ENCODE assay signal across 1 cellular context in genomic region chr9:138010274-138010800, GRCh38.
TF ChIP-seq lines count a peak whose summit lies in the region.

No MANE protein-coding gene starts in this region.

TF ChIP-seq in GM23338, 12 proteins besides CTCF, POLR2A, EP300 and RAD21 (continued from another document):
- TF ChIP-seq, protein P1, sequence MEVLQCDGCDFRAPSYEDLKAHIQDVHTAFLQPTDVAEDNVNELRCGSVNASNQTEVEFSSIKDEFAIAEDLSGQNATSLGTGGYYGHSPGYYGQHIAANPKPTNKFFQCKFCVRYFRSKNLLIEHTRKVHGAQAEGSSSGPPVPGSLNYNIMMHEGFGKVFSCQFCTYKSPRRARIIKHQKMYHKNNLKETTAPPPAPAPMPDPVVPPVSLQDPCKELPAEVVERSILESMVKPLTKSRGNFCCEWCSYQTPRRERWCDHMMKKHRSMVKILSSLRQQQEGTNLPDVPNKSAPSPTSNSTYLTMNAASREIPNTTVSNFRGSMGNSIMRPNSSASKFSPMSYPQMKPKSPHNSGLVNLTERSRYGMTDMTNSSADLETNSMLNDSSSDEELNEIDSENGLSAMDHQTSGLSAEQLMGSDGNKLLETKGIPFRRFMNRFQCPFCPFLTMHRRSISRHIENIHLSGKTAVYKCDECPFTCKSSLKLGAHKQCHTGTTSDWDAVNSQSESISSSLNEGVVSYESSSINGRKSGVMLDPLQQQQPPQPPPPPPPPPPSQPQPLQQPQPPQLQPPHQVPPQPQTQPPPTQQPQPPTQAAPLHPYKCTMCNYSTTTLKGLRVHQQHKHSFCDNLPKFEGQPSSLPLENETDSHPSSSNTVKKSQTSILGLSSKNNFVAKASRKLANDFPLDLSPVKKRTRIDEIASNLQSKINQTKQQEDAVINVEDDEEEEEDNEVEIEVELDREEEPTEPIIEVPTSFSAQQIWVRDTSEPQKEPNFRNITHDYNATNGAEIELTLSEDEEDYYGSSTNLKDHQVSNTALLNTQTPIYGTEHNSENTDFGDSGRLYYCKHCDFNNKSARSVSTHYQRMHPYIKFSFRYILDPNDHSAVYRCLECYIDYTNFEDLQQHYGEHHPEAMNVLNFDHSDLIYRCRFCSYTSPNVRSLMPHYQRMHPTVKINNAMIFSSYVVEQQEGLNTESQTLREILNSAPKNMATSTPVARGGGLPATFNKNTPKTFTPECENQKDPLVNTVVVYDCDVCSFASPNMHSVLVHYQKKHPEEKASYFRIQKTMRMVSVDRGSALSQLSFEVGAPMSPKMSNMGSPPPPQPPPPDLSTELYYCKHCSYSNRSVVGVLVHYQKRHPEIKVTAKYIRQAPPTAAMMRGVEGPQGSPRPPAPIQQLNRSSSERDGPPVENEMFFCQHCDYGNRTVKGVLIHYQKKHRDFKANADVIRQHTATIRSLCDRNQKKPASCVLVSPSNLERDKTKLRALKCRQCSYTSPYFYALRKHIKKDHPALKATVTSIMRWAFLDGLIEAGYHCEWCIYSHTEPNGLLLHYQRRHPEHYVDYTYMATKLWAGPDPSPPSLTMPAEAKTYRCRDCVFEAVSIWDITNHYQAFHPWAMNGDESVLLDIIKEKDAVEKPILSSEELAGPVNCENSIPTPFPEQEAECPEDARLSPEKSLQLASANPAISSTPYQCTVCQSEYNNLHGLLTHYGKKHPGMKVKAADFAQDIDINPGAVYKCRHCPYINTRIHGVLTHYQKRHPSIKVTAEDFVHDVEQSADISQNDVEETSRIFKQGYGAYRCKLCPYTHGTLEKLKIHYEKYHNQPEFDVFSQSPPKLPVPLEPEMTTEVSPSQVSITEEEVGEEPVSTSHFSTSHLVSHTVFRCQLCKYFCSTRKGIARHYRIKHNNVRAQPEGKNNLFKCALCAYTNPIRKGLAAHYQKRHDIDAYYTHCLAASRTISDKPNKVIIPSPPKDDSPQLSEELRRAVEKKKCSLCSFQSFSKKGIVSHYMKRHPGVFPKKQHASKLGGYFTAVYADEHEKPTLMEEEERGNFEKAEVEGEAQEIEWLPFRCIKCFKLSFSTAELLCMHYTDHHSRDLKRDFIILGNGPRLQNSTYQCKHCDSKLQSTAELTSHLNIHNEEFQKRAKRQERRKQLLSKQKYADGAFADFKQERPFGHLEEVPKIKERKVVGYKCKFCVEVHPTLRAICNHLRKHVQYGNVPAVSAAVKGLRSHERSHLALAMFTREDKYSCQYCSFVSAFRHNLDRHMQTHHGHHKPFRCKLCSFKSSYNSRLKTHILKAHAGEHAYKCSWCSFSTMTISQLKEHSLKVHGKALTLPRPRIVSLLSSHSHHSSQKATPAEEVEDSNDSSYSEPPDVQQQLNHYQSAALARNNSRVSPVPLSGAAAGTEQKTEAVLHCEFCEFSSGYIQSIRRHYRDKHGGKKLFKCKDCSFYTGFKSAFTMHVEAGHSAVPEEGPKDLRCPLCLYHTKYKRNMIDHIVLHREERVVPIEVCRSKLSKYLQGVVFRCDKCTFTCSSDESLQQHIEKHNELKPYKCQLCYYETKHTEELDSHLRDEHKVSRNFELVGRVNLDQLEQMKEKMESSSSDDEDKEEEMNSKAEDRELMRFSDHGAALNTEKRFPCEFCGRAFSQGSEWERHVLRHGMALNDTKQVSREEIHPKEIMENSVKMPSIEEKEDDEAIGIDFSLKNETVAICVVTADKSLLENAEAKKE (CRISPR knock-in tag; IDR thresholded peaks at IDR 0.05) = no peak
- TF ChIP-seq EZH2phosphoT487 (IDR thresholded peaks at IDR 0.05; ENCODE audit: unreplicated experiment) (no peak), JUNB (IDR thresholded peaks at IDR 0.05; ENCODE audit: unreplicated experiment) (no peak), EZH2 (IDR thresholded peaks at IDR 0.05; ENCODE audit: low read depth, unreplicated experiment) (no peak), ZNF331 (CRISPR knock-in tag; IDR thresholded peaks at IDR 0.05; ENCODE audit: low read depth) (no peak), POLR2AphosphoS5 (IDR thresholded peaks at IDR 0.05; ENCODE audit: low read depth) (no peak), ETS1 (IDR thresholded peaks at IDR 0.05) (no peak)
- TF ChIP-seq, protein P2, sequence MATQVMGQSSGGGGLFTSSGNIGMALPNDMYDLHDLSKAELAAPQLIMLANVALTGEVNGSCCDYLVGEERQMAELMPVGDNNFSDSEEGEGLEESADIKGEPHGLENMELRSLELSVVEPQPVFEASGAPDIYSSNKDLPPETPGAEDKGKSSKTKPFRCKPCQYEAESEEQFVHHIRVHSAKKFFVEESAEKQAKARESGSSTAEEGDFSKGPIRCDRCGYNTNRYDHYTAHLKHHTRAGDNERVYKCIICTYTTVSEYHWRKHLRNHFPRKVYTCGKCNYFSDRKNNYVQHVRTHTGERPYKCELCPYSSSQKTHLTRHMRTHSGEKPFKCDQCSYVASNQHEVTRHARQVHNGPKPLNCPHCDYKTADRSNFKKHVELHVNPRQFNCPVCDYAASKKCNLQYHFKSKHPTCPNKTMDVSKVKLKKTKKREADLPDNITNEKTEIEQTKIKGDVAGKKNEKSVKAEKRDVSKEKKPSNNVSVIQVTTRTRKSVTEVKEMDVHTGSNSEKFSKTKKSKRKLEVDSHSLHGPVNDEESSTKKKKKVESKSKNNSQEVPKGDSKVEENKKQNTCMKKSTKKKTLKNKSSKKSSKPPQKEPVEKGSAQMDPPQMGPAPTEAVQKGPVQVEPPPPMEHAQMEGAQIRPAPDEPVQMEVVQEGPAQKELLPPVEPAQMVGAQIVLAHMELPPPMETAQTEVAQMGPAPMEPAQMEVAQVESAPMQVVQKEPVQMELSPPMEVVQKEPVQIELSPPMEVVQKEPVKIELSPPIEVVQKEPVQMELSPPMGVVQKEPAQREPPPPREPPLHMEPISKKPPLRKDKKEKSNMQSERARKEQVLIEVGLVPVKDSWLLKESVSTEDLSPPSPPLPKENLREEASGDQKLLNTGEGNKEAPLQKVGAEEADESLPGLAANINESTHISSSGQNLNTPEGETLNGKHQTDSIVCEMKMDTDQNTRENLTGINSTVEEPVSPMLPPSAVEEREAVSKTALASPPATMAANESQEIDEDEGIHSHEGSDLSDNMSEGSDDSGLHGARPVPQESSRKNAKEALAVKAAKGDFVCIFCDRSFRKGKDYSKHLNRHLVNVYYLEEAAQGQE (IDR thresholded peaks at IDR 0.05; ENCODE audit: unreplicated experiment) = no peak
